8 cellular contexts compared by ENCODE assay signal in the genomic region with DNA sequence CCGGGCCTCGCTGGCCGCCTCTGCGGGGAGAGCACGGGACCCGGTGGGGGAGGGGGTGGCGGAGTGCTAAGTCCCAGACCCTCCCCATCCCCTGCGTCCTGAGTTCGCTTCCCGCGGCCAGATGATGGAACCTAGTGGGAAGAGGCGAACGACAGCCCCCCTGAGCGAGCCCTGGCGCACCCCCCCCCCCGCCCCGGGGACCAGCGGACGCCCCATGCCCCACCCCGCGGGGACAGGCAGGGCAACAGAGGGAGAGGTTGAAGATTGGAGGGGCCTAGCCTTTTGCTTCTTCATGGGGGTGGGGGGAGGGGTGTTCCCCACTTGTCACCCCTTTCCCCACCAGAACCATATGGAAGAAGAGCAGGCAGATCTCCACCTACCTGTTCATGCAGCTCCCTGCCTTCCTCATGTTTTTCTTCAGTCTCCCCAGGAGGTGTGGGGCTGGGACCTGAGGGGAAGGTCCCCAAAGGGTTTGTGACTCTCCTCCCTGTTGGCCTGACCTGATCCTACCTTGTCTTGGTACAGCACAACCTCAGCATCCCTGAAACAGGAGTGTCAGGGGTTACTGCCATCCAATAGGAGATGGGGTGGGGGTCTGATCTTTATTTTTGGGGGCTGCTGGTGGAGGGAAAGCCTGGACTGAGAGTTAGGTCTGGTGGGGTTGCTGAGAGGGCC. TPM values are rescaled to one million over a fixed set of nuclear protein-coding genes. Genes with fewer than 3 reads are reported as not detected.
A peak's percentile ranks its signal among the peaks of the same experiment; 100 is the strongest.
DNase-seq lines count a peak whose midpoint lies in the region; FAIRE-seq and TF ChIP-seq lines count a peak whose summit lies in the region.

No MANE protein-coding gene starts in this region.

- POLR2A ChIA-PET in OCI-LY7 (lab: Charles Lee) (interaction anchor here (0.6 to 6.1 kb wide), 6 partner anchors 7 to 257 kb away, joined by 3 to 102 read pairs (median 4); partner anchors contain the start of genes CDC23, CDC25C and KDM3B), H1 (lab: Charles Lee; ENCODE audit: partially characterized antibody) (interaction anchor here (0.5 to 8.2 kb wide), 38 partner anchors 11 to 205 kb away, joined by 3 to 254 read pairs (median 4); partner anchors contain the start of genes BRD8, CDC23, EGR1 and ETF1)

- intact Hi-C loops in OCI-LY7 (cut with micrococcal nuclease; ENCODE audit: unreplicated experiment): loop anchor here (1.0 to 5.0 kb wide), 3 partner anchors 14 to 204 kb away; partner anchors contain the start of genes BRD8, ETF1, KDM3B and KIF20A

- H3K27me3 ChIP-seq in H1 (replicated peaks in 1 of 4; ENCODE audit: control insufficient read depth in 3 of 4, extremely low read depth in 1 of 4, insufficient read depth in 3 of 4, low read length in 3 of 4) (no peaks in the 10 kb centered on the region), neuron (ENCODE audit: insufficient read depth, low read length) (no peaks in the 10 kb centered on the region)

- H3K79me1 ChIP-seq in H1 (ENCODE audit: low read depth, low read length): peaks cover 16% of the 10 kb centered on the region

- H3K23ac ChIP-seq in H1 (ENCODE audit: insufficient read length): no peak overlapping the region

- H2BK15ac ChIP-seq in H1 (ENCODE audit: low read length): no peak overlapping the region

- H3K4me3 ChIP-seq in OCI-LY7 (ENCODE audit: low read depth, low read length, poor library complexity, severe bottlenecking) (peak overlapping the region; percentile 89), H1 (ENCODE audit: extremely low read depth in 1 of 4, insufficient read depth in 2 of 4, low read depth in 3 of 4, low read length in 4 of 4) (peak overlapping the region; percentile 68 to 95 (median 91)), neuron (ENCODE audit: low read length) (peak overlapping the region; percentile 97)

- H4K5ac ChIP-seq in H1 (ENCODE audit: insufficient read length, low read depth, low read length): peak overlapping the region; percentile 30

- peak overlapping the region; percentile 98 for H3K4ac ChIP-seq in H1 (replicated peaks; ENCODE audit: insufficient read length, low read depth, low read length)

- peak; percentile 11 for DNase-seq in activated naive CD4-positive, alpha-beta T cell treated with Interleukin-2 at 50 U/mL for 16 hours
- DNase-seq in activated naive CD4-positive, alpha-beta T cell treated with anti-CD3 and anti-CD28 coated beads, Interleukin-2, amount 50 U/mL, for 16 hours: no peak
- DNase-seq in OCI-LY7 (ENCODE audit: low spot score) (peak; percentile 39), H1 (ENCODE audit: low read depth in 1 of 2, low spot score in 2 of 2) (peak in 1 of 2 experiments; percentile 52), islet precursor cell (no peak), HTR-8/SVneo (ENCODE audit: insufficient read length, low spot score) (no peak), NCI-H2029 treated with DMSO at 0.1 percent for 48 hours (lab: John Stamatoyannopoulos, UW) (no peak)

- H3K23me2 ChIP-seq in H1 (ENCODE audit: low read depth, low read length): peaks cover 8% of the 10 kb centered on the region; the same call in 1 of the 2 replicates

- no peaks in the 10 kb centered on the region for H3K9me2 ChIP-seq in OCI-LY7 (ENCODE audit: insufficient read depth, low read length)

- peak overlapping the region; percentile 99 for H3K4me2 ChIP-seq in OCI-LY7 (ENCODE audit: low read length)
- peak overlapping the region; percentile 98 for H3K4me2 ChIP-seq in H1 (ENCODE audit: insufficient read depth in 1 of 2, low read depth in 2 of 2, low read length in 2 of 2)

- H3K79me2 ChIP-seq in OCI-LY7 (ENCODE audit: insufficient read depth, low read depth, low read length) (peaks cover 34% of the 10 kb centered on the region; the same call in 1 of the 2 replicates), H1 (ENCODE audit: control insufficient read depth in 1 of 2, insufficient read depth in 2 of 2, low read length in 2 of 2) (peaks cover 10 to 37% of the 10 kb centered on the region in 2 experiments)

- no peak overlapping the region for H2BK20ac ChIP-seq in H1 (ENCODE audit: low read length)

- H3K9ac ChIP-seq in H1 (replicated peaks in 1 of 4; ENCODE audit: extremely low read depth in 1 of 4, low read depth in 3 of 4, low read length in 3 of 4): peak overlapping the region; percentile 93 to 100 (median 99)

- whole genome bisulfite sequencing in H1 (ENCODE audit: extremely low coverage in 1 of 2, insufficient coverage in 1 of 2, insufficient read length in 1 of 2, insufficient replicate concordance in 2 of 2, low coverage in 1 of 2, low lambda C conversion rate in 2 of 2, missing lambda C conversion rate in 1 of 2), 2 experiments: no CpG with 5 or more reads among the region's 21 CpGs

- H3K4me1 ChIP-seq in OCI-LY7 (ENCODE audit: insufficient read depth, low read length, poor library complexity, severe bottlenecking) (peaks cover 26% of the 10 kb centered on the region), H1 (replicated peaks in 1 of 4; ENCODE audit: control insufficient read depth in 3 of 4, insufficient read depth in 4 of 4, low read length in 3 of 4) (peaks cover 0 to 5% (median 2%) of the 10 kb centered on the region in 4 experiments; a peak in 3 of 7 replicates), neuron (ENCODE audit: insufficient read depth, low read length) (peaks cover 18% of the 10 kb centered on the region)

- H3K9me3 ChIP-seq in OCI-LY7 (ENCODE audit: low read length) (no peaks in the 10 kb centered on the region), H1 (ENCODE audit: insufficient read depth in 2 of 2, low read depth in 1 of 2, low read length in 1 of 2) (no peaks in the 10 kb centered on the region), neuron (ENCODE audit: low read length) (no peaks in the 10 kb centered on the region)

- no peak overlapping the region for H3K14ac ChIP-seq in H1 (ENCODE audit: insufficient read length)

- H3K56ac ChIP-seq in H1 (replicated peaks; ENCODE audit: insufficient read length, low read depth, low read length): peak overlapping the region; percentile 13

- peak overlapping the region; percentile 63 for H4K91ac ChIP-seq in H1 (replicated peaks; ENCODE audit: insufficient read length, low read length)

- H3K36me3 ChIP-seq in OCI-LY7 (ENCODE audit: insufficient read depth, low read length) (peaks cover 27% of the 10 kb centered on the region), H1 (ENCODE audit: control insufficient read depth in 2 of 4, insufficient read depth in 4 of 4, low read length in 3 of 4) (peaks cover 2 to 22% (median 14%) of the 10 kb centered on the region in 4 experiments; a peak in 6 of 8 replicates), neuron (ENCODE audit: insufficient read depth, low read length) (peaks cover 29% of the 10 kb centered on the region)

- no TSS peak for BruUV-seq in OCI-LY7 (replicated peaks; lab: Mats Ljungman, UMichigan)

- H4K8ac ChIP-seq in H1 (ENCODE audit: extremely low read depth, insufficient read depth, low read length): peak overlapping the region; percentile 100; the same call in 1 of the 2 replicates

- H2AFZ ChIP-seq in OCI-LY7 (ENCODE audit: low read length) (no peak overlapping the region), H1 (ENCODE audit: low read length) (no peak overlapping the region), neuron (ENCODE audit: low read depth, low read length) (no peak overlapping the region)

- H3K18ac ChIP-seq in H1 (ENCODE audit: extremely low read depth, low read length): peak overlapping the region; percentile 86; the same call in 1 of the 2 replicates

- FAIRE-seq in H1 (lab: Jason Lieb, UNC): no peak
- no peak for FAIRE-seq in HTR-8/SVneo (lab: Jason Lieb, UNC)

- TF ChIP-seq RAD21 in H1 (IDR thresholded peaks at IDR 0.05 in 1 of 2, conservative IDR thresholded peaks at IDR 0.05 in 1 of 2; ENCODE audit: low read depth in 2 of 2, low read length in 2 of 2): no peak

- H2BK12ac ChIP-seq in H1 (ENCODE audit: low read depth, low read length): peak overlapping the region; percentile 89

- H4K20me1 ChIP-seq in OCI-LY7 (ENCODE audit: insufficient read depth, low read length) (peaks cover 16% of the 10 kb centered on the region; the same call in 1 of the 2 replicates), H1 (replicated peaks in 1 of 2; ENCODE audit: control insufficient read depth in 1 of 2, insufficient read depth in 2 of 2, low read length in 2 of 2) (peaks cover 0 to 3% of the 10 kb centered on the region in 2 experiments)

- TF ChIP-seq POLR2A in H1 (IDR thresholded peaks at IDR 0.05; ENCODE audit: control extremely low read depth in 1 of 2, low read depth in 2 of 2, low read length in 2 of 2): no peak; a peak in 1 of 3 replicates

- TF ChIP-seq CTCF in OCI-LY7 (conservative IDR thresholded peaks at IDR 0.05; ENCODE audit: low read length) (no peak), H1 (IDR thresholded peaks at IDR 0.05; ENCODE audit: control extremely low read depth in 1 of 3, insufficient read depth in 1 of 3, low read depth in 1 of 3, low read length in 3 of 3) (no peak)

- H2BK120ac ChIP-seq in H1 (replicated peaks; ENCODE audit: low read depth, low read length): peak overlapping the region; percentile 55

- peak overlapping the region; percentile 67 for H3K27ac ChIP-seq in OCI-LY7 (ENCODE audit: low read depth, low read length, poor library complexity, severe bottlenecking)
- H3K27ac ChIP-seq in H1 (ENCODE audit: low read depth, low read length): peak overlapping the region; percentile 100

- peak overlapping the region; percentile 66; the same call in 1 of the 2 replicates for H2AK5ac ChIP-seq in H1 (ENCODE audit: low read depth, low read length)

- CTCF ChIA-PET in OCI-LY7 (lab: Charles Lee; ENCODE audit: unreplicated experiment): interaction anchor here (3.6 kb wide), 1 partner anchor 14 kb away, joined by 34 read pairs; the partner anchor contains the start of gene KDM3B
- CTCF ChIA-PET in H1 (lab: Charles Lee; ENCODE audit: partially characterized antibody): interaction anchor here (0.8 to 13.6 kb wide), 4 partner anchors 8 to 23 kb away, joined by 3 to 196 read pairs (median 4); partner anchors contain the start of gene KDM3B

- no peak for TF ChIP-seq EP300 in H1 (IDR thresholded peaks at IDR 0.05; ENCODE audit: borderline replicate concordance in 1 of 2, low read depth in 2 of 2, low read length in 2 of 2)

- H2BK5ac ChIP-seq in H1 (ENCODE audit: low read depth, low read length): peak overlapping the region; percentile 91; the same call in 1 of the 2 replicates

RNA-seq across cellular contexts. Expression of gene FAM53C, which starts 0.5 kb away (rescaled TPM):
- 38.4 and 42.3 TPM in 2 replicates for total RNA-seq in OCI-LY7 (2014; rRNA removed; shearing (Covaris generic))
- 46.5 and 47.8 TPM in 2 replicates for total RNA-seq in OCI-LY7 (2022)
- total RNA-seq in H1 (2021; fragmentation: NEBNext Ultra II Directional; extraction: Animal tissue kit (Norgen Biotek cat#: 25700)): 57.6 and 58.9 TPM in 2 replicates
- 72.7 and 75.3 TPM in 2 replicates for polyA plus RNA-seq in H1 (2011; rRNA removed)
- polyA plus RNA-seq in H1 (2011; cell fraction: cytosol; rRNA removed): 53.4 TPM
- 63.8 TPM for polyA plus RNA-seq in H1 (2011; cell fraction: nucleus; rRNA removed)
- 41.9 to 50.1 TPM (median 45.5 TPM) in 4 replicates for polyA plus RNA-seq in H1 (2012, experiment 1 of 2)
- 60.5 TPM for polyA plus RNA-seq in H1 (2012, experiment 2 of 2)
- polyA plus RNA-seq in H1 (2013, experiment 1 of 2): 37.7 TPM
- polyA plus RNA-seq in H1 (2013, experiment 2 of 2): 38.8 TPM
- 63.2 and 71.0 TPM in 2 replicates for polyA minus RNA-seq in H1 (2011; rRNA and poly(A)+ RNA removed)
- polyA minus RNA-seq in H1 (2011; cell fraction: cytosol; rRNA and poly(A)+ RNA removed): 44.5 TPM
- polyA minus RNA-seq in H1 (2011; cell fraction: nucleus; rRNA and poly(A)+ RNA removed): 36.9 TPM

RNA-seq across cellular contexts. Expression of gene CDC25C, which starts 6.9 kb away (rescaled TPM):
- 19.2 and 21.8 TPM in 2 replicates for total RNA-seq in OCI-LY7 (2014; rRNA removed; shearing (Covaris generic))
- 21.1 and 26.9 TPM in 2 replicates for total RNA-seq in OCI-LY7 (2022)
- total RNA-seq in H1 (2021; fragmentation: NEBNext Ultra II Directional; extraction: Animal tissue kit (Norgen Biotek cat#: 25700)): 20.8 and 23.2 TPM in 2 replicates
- 12.1 and 18.4 TPM in 2 replicates for polyA plus RNA-seq in H1 (2011; rRNA removed)
- polyA plus RNA-seq in H1 (2011; cell fraction: cytosol; rRNA removed): 19.9 TPM
- polyA plus RNA-seq in H1 (2011; cell fraction: nucleus; rRNA removed): 13.5 TPM
- 15.6 to 20.5 TPM (median 19.3 TPM) in 4 replicates for polyA plus RNA-seq in H1 (2012, experiment 1 of 2)
- polyA plus RNA-seq in H1 (2012, experiment 2 of 2): 13.7 TPM
- 21.5 TPM for polyA plus RNA-seq in H1 (2013, experiment 1 of 2)
- polyA plus RNA-seq in H1 (2013, experiment 2 of 2): 21.8 TPM
- 20.7 and 28.4 TPM in 2 replicates for polyA minus RNA-seq in H1 (2011; rRNA and poly(A)+ RNA removed)
- polyA minus RNA-seq in H1 (2011; cell fraction: cytosol; rRNA and poly(A)+ RNA removed): 13.6 TPM
- 21.7 TPM for polyA minus RNA-seq in H1 (2011; cell fraction: nucleus; rRNA and poly(A)+ RNA removed)

RNA-seq across cellular contexts. Expression of gene KDM3B, which starts 13.9 kb away (rescaled TPM):
- total RNA-seq in OCI-LY7 (2014; rRNA removed; shearing (Covaris generic)): 51.1 and 57.1 TPM in 2 replicates
- total RNA-seq in OCI-LY7 (2022): 63.6 and 64.8 TPM in 2 replicates
- total RNA-seq in H1 (2021; fragmentation: NEBNext Ultra II Directional; extraction: Animal tissue kit (Norgen Biotek cat#: 25700)): 78.1 and 79.7 TPM in 2 replicates
- 21.1 and 27.1 TPM in 2 replicates for polyA plus RNA-seq in H1 (2011; rRNA removed)
- polyA plus RNA-seq in H1 (2011; cell fraction: cytosol; rRNA removed): 30.5 TPM
- 28.9 TPM for polyA plus RNA-seq in H1 (2011; cell fraction: nucleus; rRNA removed)
- polyA plus RNA-seq in H1 (2012, experiment 1 of 2): 53.0 to 64.5 TPM (median 56.6 TPM) in 4 replicates
- 8.1 TPM for polyA plus RNA-seq in H1 (2012, experiment 2 of 2)
- 29.4 TPM for polyA plus RNA-seq in H1 (2013, experiment 1 of 2)
- 28.2 TPM for polyA plus RNA-seq in H1 (2013, experiment 2 of 2)
- polyA minus RNA-seq in H1 (2011; rRNA and poly(A)+ RNA removed): 88.3 and 90.0 TPM in 2 replicates
- polyA minus RNA-seq in H1 (2011; cell fraction: cytosol; rRNA and poly(A)+ RNA removed): 53.7 TPM
- polyA minus RNA-seq in H1 (2011; cell fraction: nucleus; rRNA and poly(A)+ RNA removed): 55.1 TPM

Comparison
In these comparisons a context has a peak if more than half of its experiments do, and no peak if none do; other contexts are left out.
1. DNase-seq: peak in activated naive CD4-positive, alpha-beta T cell treated with Interleukin-2 at 50 U/mL for 16 hours (single experiment) and OCI-LY7 (single experiment); none in activated naive CD4-positive, alpha-beta T cell treated with anti-CD3 and anti-CD28 coated beads, Interleukin-2, amount 50 U/mL, for 16 hours (single experiment), islet precursor cell (single experiment), HTR-8/SVneo (single experiment) and NCI-H2029 treated with DMSO at 0.1 percent for 48 hours (single experiment).
2. Peak in every context shown above with its lines, with median percentiles within 50 percentile points of each other: H3K4me3 ChIP-seq.